Comparison of ENCODE assay signal across 24 cellular contexts in the genomic region with DNA sequence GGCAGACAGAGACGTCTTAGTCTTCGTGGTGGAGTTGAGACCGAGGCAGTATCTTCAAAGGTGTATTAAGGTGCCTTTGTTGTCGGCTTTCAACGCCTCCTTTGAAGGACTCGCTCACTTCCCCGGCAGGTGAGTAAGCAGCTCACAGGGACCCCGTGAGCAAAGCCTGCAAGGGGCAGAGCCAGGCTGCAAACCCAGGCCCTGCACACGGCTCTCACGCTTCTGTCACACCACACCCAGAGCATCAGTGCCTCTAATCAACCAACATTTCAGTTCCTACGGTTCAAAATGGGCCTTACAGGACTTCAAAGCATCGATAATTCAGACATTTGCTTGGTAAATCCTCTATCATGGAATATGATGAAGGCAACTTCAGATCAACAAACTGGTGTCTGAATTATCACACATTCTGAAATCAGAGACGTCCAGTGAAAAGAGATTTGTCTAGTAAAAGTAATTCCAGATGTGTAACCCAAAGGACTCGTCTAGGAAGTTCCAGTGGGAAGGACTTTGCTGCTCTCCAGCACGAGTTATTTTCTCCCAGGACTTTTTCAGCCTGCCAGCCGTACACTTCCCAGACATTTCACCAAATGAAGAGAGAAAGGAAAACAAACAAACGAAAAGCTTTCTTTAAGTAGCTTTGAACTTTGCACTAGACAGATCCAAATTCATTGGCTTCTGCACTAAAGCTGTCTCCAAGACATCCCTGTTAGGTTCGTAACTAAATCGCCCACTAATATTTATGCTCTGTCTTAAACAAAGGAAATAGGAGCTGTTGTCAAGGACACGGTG.
DNase-seq lines count a peak whose midpoint lies in the region; ATAC-seq and TF ChIP-seq lines count a peak whose summit lies in the region.
"Had no signal": no experiment of that assay in that cellular context is flagged by ENCODE, and none has a peak within 500 bp of the region (broad histone marks: within the 10 kb centered on the region; RNA-seq: fewer than 3 reads in every experiment).

No MANE protein-coding gene starts in this region.

- no peak overlapping the region for H2BK5ac ChIP-seq in trophoblast cell (ENCODE audit: low read depth, low read length, poor library complexity)

- no peak overlapping the region for H4K12ac ChIP-seq in trophoblast cell (ENCODE audit: low read depth, low read length)

- no peak overlapping the region for H3K18ac ChIP-seq in trophoblast cell (ENCODE audit: low read length)

- H3K36me3 ChIP-seq in trophoblast cell (ENCODE audit: control insufficient read depth in 1 of 2, insufficient read depth in 2 of 2, low read length in 2 of 2) (no peaks in the 10 kb centered on the region), left lung (no peaks in the 10 kb centered on the region)
- H3K36me3 ChIP-seq: colonic mucosa, heart right ventricle, tibial nerve had no signal

- no peak overlapping the region for H4K8ac ChIP-seq in trophoblast cell (ENCODE audit: low read depth, low read length)

- no peaks in the 10 kb centered on the region for H3K79me2 ChIP-seq in trophoblast cell (ENCODE audit: control insufficient read depth, insufficient read depth, low read length, poor library complexity)

- H4K91ac ChIP-seq in trophoblast cell (ENCODE audit: low read depth, low read length) = no peak overlapping the region

- H3K14ac ChIP-seq in trophoblast cell (ENCODE audit: low read length) = no peak overlapping the region

- no peak overlapping the region for H3K23ac ChIP-seq in trophoblast cell (ENCODE audit: low read length)

- no peak overlapping the region for H2AK5ac ChIP-seq in trophoblast cell (ENCODE audit: low read length)

- H3K4ac ChIP-seq in trophoblast cell (ENCODE audit: low read depth, low read length) = no peak overlapping the region

- H3K4me1 ChIP-seq in trophoblast cell (ENCODE audit: control insufficient read depth in 1 of 2, insufficient read depth in 2 of 2, low read length in 2 of 2) (peaks cover 12 to 20% of the 10 kb centered on the region in 2 experiments), left lung (no peaks in the 10 kb centered on the region)
- H3K4me1 ChIP-seq: colonic mucosa, heart right ventricle had no signal

- H2AFZ ChIP-seq in trophoblast cell (ENCODE audit: insufficient read depth, low read length, poor library complexity) = no peak overlapping the region

- no peaks in the 10 kb centered on the region for H3K4me1 Mint-ChIP-seq in activated T-helper 17 cell treated with anti-CD3 and anti-CD28 coated beads, Interleukin-2, amount 50 U/mL, for 72 hours
- peaks cover 9% of the 10 kb centered on the region for H3K4me1 Mint-ChIP-seq in glutamatergic neuron (ENCODE audit: low read depth, unreplicated experiment)
- H3K4me1 Mint-ChIP-seq in stimulated activated naive B cell treated with anti-CD40 and anti-IgM and Interleukin-4, amounts not matched to agents 10 μg/mL and 1 μg/mL and 100 μg/mL, for 72 hours = peaks cover 5 to 14% of the 10 kb centered on the region in 2 donors
- H3K4me1 Mint-ChIP-seq: activated CD4-positive, alpha-beta T cell treated with anti-CD3 and anti-CD28 coated beads, Interleukin-2, amount 10 ng/mL, durations not matched to agents 7 days and 5 days had no signal

- H3K4me3 Mint-ChIP-seq in activated T-helper 17 cell treated with anti-CD3 and anti-CD28 coated beads, Interleukin-2, amount 50 U/mL, for 72 hours = no peak overlapping the region
- no peak overlapping the region for H3K4me3 Mint-ChIP-seq in glutamatergic neuron (ENCODE audit: unreplicated experiment)
- no peak overlapping the region for H3K4me3 Mint-ChIP-seq in stimulated activated naive B cell treated with anti-CD40 and anti-IgM and Interleukin-4, amounts not matched to agents 10 μg/mL and 1 μg/mL and 100 μg/mL, for 72 hours
- H3K4me3 Mint-ChIP-seq: activated CD4-positive, alpha-beta T cell treated with anti-CD3 and anti-CD28 coated beads, Interleukin-2, amount 10 ng/mL, durations not matched to agents 7 days and 5 days; stimulated activated naive CD8-positive, alpha-beta T cell treated with anti-CD3 and anti-CD28 coated beads, Interleukin-15, Interleukin-2, amounts not matched to agents 100 ng/mL and 50 ng/mL, for 24 hours had no signal

- peaks cover 7% of the 10 kb centered on the region for H3K9me3 ChIP-seq in trophoblast cell (ENCODE audit: insufficient read depth, low read depth, low read length)
- H3K9me3 ChIP-seq in left lung = no peaks in the 10 kb centered on the region
- H3K9me3 ChIP-seq: colonic mucosa, heart right ventricle, tibial nerve had no signal

- H3K4me2 ChIP-seq in trophoblast cell (ENCODE audit: low read length) = no peak overlapping the region
- H3K4me2 ChIP-seq: KMS-11 had no signal

- H3K4me3 ChIP-seq in AG10803 (ENCODE audit: low read length) = no peak overlapping the region
- H3K4me3 ChIP-seq in fibroblast of villous mesenchyme (ENCODE audit: low read depth, low read length) = no peak overlapping the region
- H3K4me3 ChIP-seq in trophoblast cell (ENCODE audit: low read depth, low read length) = no peak overlapping the region
- H3K4me3 ChIP-seq in left lung = no peak overlapping the region
- H3K4me3 ChIP-seq: colonic mucosa, heart right ventricle, SK-N-MC, tibial nerve had no signal

- no peak for ATAC-seq in activated T-helper 17 cell treated with anti-CD3 and anti-CD28 coated beads, Interleukin-2, amount 50 U/mL, for 72 hours (replicated peaks)
- no peak for ATAC-seq in stimulated activated naive B cell treated with anti-CD40 and anti-IgM and Interleukin-4, amounts not matched to agents 10 μg/mL and 1 μg/mL and 100 μg/mL, for 72 hours (replicated peaks)
- ATAC-seq in left lung = no peak
- ATAC-seq: HCT116 had no signal

- H3K9ac ChIP-seq in trophoblast cell (ENCODE audit: low read length) = no peak overlapping the region
- H3K9ac ChIP-seq: KMS-11 had no signal

- no peak overlapping the region for H2BK120ac ChIP-seq in trophoblast cell (ENCODE audit: insufficient read depth, low read length, poor library complexity)

- no peak overlapping the region for H3K27ac ChIP-seq in trophoblast cell (ENCODE audit: low read depth, low read length)
- no peak overlapping the region for H3K27ac ChIP-seq in left lung
- H3K27ac ChIP-seq: colonic mucosa, heart right ventricle, KMS-11, RWPE1, SK-N-MC, tibial nerve, VCaP had no signal

- no peak for TF ChIP-seq CTCF in AG10803 (conservative IDR thresholded peaks at IDR 0.05; ENCODE audit: low read length)
- TF ChIP-seq CTCF in fibroblast of villous mesenchyme (IDR thresholded peaks at IDR 0.05; ENCODE audit: insufficient read depth, low read depth, low read length) = no peak
- no peak for TF ChIP-seq CTCF in glutamatergic neuron (IDR thresholded peaks at IDR 0.05; ENCODE audit: partially characterized antibody, unreplicated experiment)
- no peak for TF ChIP-seq CTCF in left lung (IDR thresholded peaks at IDR 0.05)

- H2BK12ac ChIP-seq in trophoblast cell (ENCODE audit: low read length) = peak overlapping the region; percentile 35

- no peaks in the 10 kb centered on the region for H3K27me3 ChIP-seq in trophoblast cell (ENCODE audit: insufficient read depth, low read length)
- H3K27me3 ChIP-seq in left lung = no peaks in the 10 kb centered on the region
- H3K27me3 ChIP-seq: colonic mucosa, tibial nerve had no signal

- no CpG with 5 or more reads among the region's 20 CpGs for WGBS in trophoblast cell (ENCODE audit: extremely low coverage, insufficient coverage, insufficient read length)

- H3K27ac Mint-ChIP-seq in activated T-helper 17 cell treated with anti-CD3 and anti-CD28 coated beads, Interleukin-2, amount 50 U/mL, for 72 hours = peak overlapping the region; percentile 0
- H3K27ac Mint-ChIP-seq in glutamatergic neuron (ENCODE audit: unreplicated experiment) = no peak overlapping the region
- H3K27ac Mint-ChIP-seq in stimulated activated naive B cell treated with anti-CD40 and anti-IgM and Interleukin-4, amounts not matched to agents 10 μg/mL and 1 μg/mL and 100 μg/mL, for 72 hours = no peak overlapping the region
- H3K27ac Mint-ChIP-seq: activated CD4-positive, alpha-beta T cell treated with anti-CD3 and anti-CD28 coated beads, Interleukin-2, amount 10 ng/mL, durations not matched to agents 7 days and 5 days; stimulated activated naive CD8-positive, alpha-beta T cell treated with anti-CD3 and anti-CD28 coated beads, Interleukin-15, Interleukin-2, amounts not matched to agents 100 ng/mL and 50 ng/mL, for 24 hours had no signal

- H3K36me3 Mint-ChIP-seq in activated T-helper 17 cell treated with anti-CD3 and anti-CD28 coated beads, Interleukin-2, amount 50 U/mL, for 72 hours (ENCODE audit: low read depth) = no peaks in the 10 kb centered on the region
- peaks cover 4% of the 10 kb centered on the region for H3K36me3 Mint-ChIP-seq in glutamatergic neuron (ENCODE audit: unreplicated experiment)
- no peaks in the 10 kb centered on the region for H3K36me3 Mint-ChIP-seq in stimulated activated naive B cell treated with anti-CD40 and anti-IgM and Interleukin-4, amounts not matched to agents 10 μg/mL and 1 μg/mL and 100 μg/mL, for 72 hours

- peaks cover 3% of the 10 kb centered on the region for H3K27me3 Mint-ChIP-seq in activated T-helper 17 cell treated with anti-CD3 and anti-CD28 coated beads, Interleukin-2, amount 50 U/mL, for 72 hours
- H3K27me3 Mint-ChIP-seq in glutamatergic neuron (ENCODE audit: unreplicated experiment) = peaks cover 9% of the 10 kb centered on the region
- H3K27me3 Mint-ChIP-seq in stimulated activated naive B cell treated with anti-CD40 and anti-IgM and Interleukin-4, amounts not matched to agents 10 μg/mL and 1 μg/mL and 100 μg/mL, for 72 hours = peaks cover 4 to 16% of the 10 kb centered on the region in 2 donors
- H3K27me3 Mint-ChIP-seq: activated CD4-positive, alpha-beta T cell treated with anti-CD3 and anti-CD28 coated beads, Interleukin-2, amount 10 ng/mL, durations not matched to agents 7 days and 5 days; stimulated activated naive CD8-positive, alpha-beta T cell treated with anti-CD3 and anti-CD28 coated beads, Interleukin-15, Interleukin-2, amounts not matched to agents 100 ng/mL and 50 ng/mL, for 24 hours had no signal

- H3K79me1 ChIP-seq in trophoblast cell (ENCODE audit: low read length) = peaks cover 7% of the 10 kb centered on the region

- H3K9me3 Mint-ChIP-seq in activated T-helper 17 cell treated with anti-CD3 and anti-CD28 coated beads, Interleukin-2, amount 50 U/mL, for 72 hours = no peaks in the 10 kb centered on the region
- peaks cover 10% of the 10 kb centered on the region for H3K9me3 Mint-ChIP-seq in glutamatergic neuron (ENCODE audit: unreplicated experiment)
- H3K9me3 Mint-ChIP-seq in stimulated activated naive B cell treated with anti-CD40 and anti-IgM and Interleukin-4, amounts not matched to agents 10 μg/mL and 1 μg/mL and 100 μg/mL, for 72 hours = no peaks in the 10 kb centered on the region
- H3K9me3 Mint-ChIP-seq: activated CD4-positive, alpha-beta T cell treated with anti-CD3 and anti-CD28 coated beads, Interleukin-2, amount 10 ng/mL, durations not matched to agents 7 days and 5 days; stimulated activated naive CD8-positive, alpha-beta T cell treated with anti-CD3 and anti-CD28 coated beads, Interleukin-15, Interleukin-2, amounts not matched to agents 100 ng/mL and 50 ng/mL, for 24 hours had no signal

- intact Hi-C loops in left lung (cut with DNase I) = no loop called here

- peak; percentile 58 for DNase-seq in AG10803 (ENCODE audit: low read depth)
- peak; percentile 72 for DNase-seq in fibroblast of villous mesenchyme (ENCODE audit: low read depth)
- DNase-seq in trophoblast cell = no peak
- DNase-seq in activated T-cell treated with anti-CD3 and anti-CD28 coated beads for 4 hours = no peak
- DNase-seq in glutamatergic neuron = no peak
- no peak for DNase-seq in stimulated activated naive B cell treated with anti-CD40 and anti-IgM and Interleukin-4, amounts not matched to agents 10 μg/mL and 1 μg/mL and 100 μg/mL, for 72 hours
- no peak for DNase-seq in left lung
- DNase-seq: ACHN; activated CD4-positive, alpha-beta T cell treated with anti-CD3 and anti-CD28 coated beads, Interleukin-2, amount 10 ng/mL, durations not matched to agents 7 days and 5 days; colonic mucosa; GF-D8; heart right ventricle; NCI-H1694; NCI-H2227 treated with DMSO at 0.1 percent for 48 hours; stimulated activated CD4-positive, alpha-beta T cell treated with anti-CD3 and anti-CD28 coated beads, Interleukin-4, amount 100 ng/mL, for 24 hours; T-helper 2 cell had no signal

Comparison
In these comparisons a context has a peak if more than half of its experiments do, and no peak if none do; other contexts are left out.
1. DNase-seq: peak in AG10803 (single experiment) and fibroblast of villous mesenchyme (single experiment); none in trophoblast cell (0 of 2), activated T-cell treated with anti-CD3 and anti-CD28 coated beads for 4 hours (single experiment), glutamatergic neuron (single experiment), stimulated activated naive B cell treated with anti-CD40 and anti-IgM and Interleukin-4, amounts not matched to agents 10 μg/mL and 1 μg/mL and 100 μg/mL, for 72 hours (single experiment) and left lung (0 of 2).